Comparison of ENCODE assay signal across 2 cellular contexts in genomic region chr12:116267948-116268347, GRCh38.
TF ChIP-seq lines count a peak whose summit lies in the region.

No MANE protein-coding gene starts in this region.

TF ChIP-seq in HEK293, 187 proteins besides CTCF, POLR2A, EP300 and RAD21 (continued from another document):
- TF ChIP-seq PATZ1 (tag by site-specific recombination; IDR thresholded peaks at IDR 0.05) = no peak
- no peak for TF ChIP-seq ZNF140 (tag by site-specific recombination; IDR thresholded peaks at IDR 0.05)
- no peak for TF ChIP-seq ZXDB (tag by site-specific recombination; IDR thresholded peaks at IDR 0.05)
- TF ChIP-seq YY2 (tag by site-specific recombination; IDR thresholded peaks at IDR 0.05) = no peak
- TF ChIP-seq ZNF514 (tag by site-specific recombination; IDR thresholded peaks at IDR 0.05) = no peak
- no peak for TF ChIP-seq ZNF692 (tag by site-specific recombination; IDR thresholded peaks at IDR 0.05)
- TF ChIP-seq HIC1 (tag by site-specific recombination; IDR thresholded peaks at IDR 0.05) = no peak
- no peak for TF ChIP-seq KLF1 (tag by site-specific recombination; IDR thresholded peaks at IDR 0.05)
- TF ChIP-seq ZNF549 (tag by site-specific recombination; IDR thresholded peaks at IDR 0.05) = no peak
- TF ChIP-seq SALL2 (tag by site-specific recombination; IDR thresholded peaks at IDR 0.05; ENCODE audit: borderline replicate concordance) = no peak
- TF ChIP-seq ZNF211 (tag by site-specific recombination; IDR thresholded peaks at IDR 0.05; ENCODE audit: low read depth) = no peak
- peak; percentile 81 for TF ChIP-seq ZBTB17 (tag by site-specific recombination; IDR thresholded peaks at IDR 0.05)

TF ChIP-seq in WTC11, 78 proteins besides CTCF, POLR2A, EP300 and RAD21 (continued from another document):
- no peak for TF ChIP-seq AFF4 (CRISPR knock-in tag; IDR thresholded peaks at IDR 0.05; ENCODE audit: borderline replicate concordance)
- TF ChIP-seq GABPB1 (CRISPR knock-in tag; IDR thresholded peaks at IDR 0.05) = no peak
- no peak for TF ChIP-seq ZNF263 (CRISPR knock-in tag; IDR thresholded peaks at IDR 0.05; ENCODE audit: low read depth)
- TF ChIP-seq, protein P1, sequence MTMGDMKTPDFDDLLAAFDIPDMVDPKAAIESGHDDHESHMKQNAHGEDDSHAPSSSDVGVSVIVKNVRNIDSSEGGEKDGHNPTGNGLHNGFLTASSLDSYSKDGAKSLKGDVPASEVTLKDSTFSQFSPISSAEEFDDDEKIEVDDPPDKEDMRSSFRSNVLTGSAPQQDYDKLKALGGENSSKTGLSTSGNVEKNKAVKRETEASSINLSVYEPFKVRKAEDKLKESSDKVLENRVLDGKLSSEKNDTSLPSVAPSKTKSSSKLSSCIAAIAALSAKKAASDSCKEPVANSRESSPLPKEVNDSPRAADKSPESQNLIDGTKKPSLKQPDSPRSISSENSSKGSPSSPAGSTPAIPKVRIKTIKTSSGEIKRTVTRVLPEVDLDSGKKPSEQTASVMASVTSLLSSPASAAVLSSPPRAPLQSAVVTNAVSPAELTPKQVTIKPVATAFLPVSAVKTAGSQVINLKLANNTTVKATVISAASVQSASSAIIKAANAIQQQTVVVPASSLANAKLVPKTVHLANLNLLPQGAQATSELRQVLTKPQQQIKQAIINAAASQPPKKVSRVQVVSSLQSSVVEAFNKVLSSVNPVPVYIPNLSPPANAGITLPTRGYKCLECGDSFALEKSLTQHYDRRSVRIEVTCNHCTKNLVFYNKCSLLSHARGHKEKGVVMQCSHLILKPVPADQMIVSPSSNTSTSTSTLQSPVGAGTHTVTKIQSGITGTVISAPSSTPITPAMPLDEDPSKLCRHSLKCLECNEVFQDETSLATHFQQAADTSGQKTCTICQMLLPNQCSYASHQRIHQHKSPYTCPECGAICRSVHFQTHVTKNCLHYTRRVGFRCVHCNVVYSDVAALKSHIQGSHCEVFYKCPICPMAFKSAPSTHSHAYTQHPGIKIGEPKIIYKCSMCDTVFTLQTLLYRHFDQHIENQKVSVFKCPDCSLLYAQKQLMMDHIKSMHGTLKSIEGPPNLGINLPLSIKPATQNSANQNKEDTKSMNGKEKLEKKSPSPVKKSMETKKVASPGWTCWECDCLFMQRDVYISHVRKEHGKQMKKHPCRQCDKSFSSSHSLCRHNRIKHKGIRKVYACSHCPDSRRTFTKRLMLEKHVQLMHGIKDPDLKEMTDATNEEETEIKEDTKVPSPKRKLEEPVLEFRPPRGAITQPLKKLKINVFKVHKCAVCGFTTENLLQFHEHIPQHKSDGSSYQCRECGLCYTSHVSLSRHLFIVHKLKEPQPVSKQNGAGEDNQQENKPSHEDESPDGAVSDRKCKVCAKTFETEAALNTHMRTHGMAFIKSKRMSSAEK (CRISPR knock-in tag; IDR thresholded peaks at IDR 0.05; ENCODE audit: borderline replicate concordance) = no peak
